ENCODE assay signal across 8 cellular contexts in the genomic region with DNA sequence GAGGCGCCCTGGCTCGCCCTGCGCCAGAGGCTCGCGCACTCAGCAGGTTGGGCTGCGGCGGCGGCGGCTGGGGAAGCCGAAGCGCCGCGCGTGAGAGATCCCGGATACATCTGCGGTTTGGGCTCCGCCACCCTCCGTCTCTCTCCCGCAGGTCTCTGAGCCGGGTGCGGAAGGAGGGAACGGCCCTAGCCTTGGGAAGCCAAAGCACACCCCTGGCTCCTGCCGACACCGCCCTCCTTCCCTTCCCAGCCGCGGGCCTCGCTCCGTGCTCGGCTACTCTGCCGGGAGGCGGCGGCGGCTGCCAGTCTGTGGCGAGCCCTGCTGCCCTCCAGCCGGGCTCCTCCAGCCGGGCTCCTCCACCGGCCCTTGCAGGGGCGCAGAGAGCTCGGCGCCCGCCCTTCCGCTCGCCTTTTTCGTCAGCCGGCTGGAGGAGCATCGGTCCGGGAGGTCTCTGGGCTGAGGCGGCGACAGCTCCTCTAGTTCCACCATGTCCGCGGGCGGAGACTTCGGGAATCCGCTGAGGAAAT. TPM values are rescaled to one million over a fixed set of nuclear protein-coding genes. Genes with fewer than 3 reads are reported as not detected.
DNase-seq lines count a peak whose midpoint lies in the region; ATAC-seq and TF ChIP-seq lines count a peak whose summit lies in the region.
"Not testable (repeated sequence)": the region's sequence is repeated elsewhere in the genome, so short reads cannot be mapped to it uniquely, and the experiment has no call there.

A gene (plus strand): TSS at position 38 of the 527 bp plus-strand sequence. CDS start 450 bp downstream, at position 488.

- H3K36me3 Mint-ChIP-seq in activated CD4-positive, alpha-beta T cell treated with anti-CD3 and anti-CD28 coated beads for 36 hours (ENCODE audit: low read depth) = not testable (repeated sequence)

- not testable (repeated sequence) for H3K27ac ChIP-seq in A673 (ENCODE audit: low read depth, low read length, poor library complexity, severe bottlenecking); cardiac muscle cell
- H3K27ac ChIP-seq in breast epithelium = peak within 1 kb of the TSS; percentile 59 to 70

- BruUV-seq in A673 (replicated peaks; lab: Mats Ljungman, UMichigan) = not testable (repeated sequence)

- intact Hi-C loops in A673 (cut with micrococcal nuclease; ENCODE audit: unreplicated experiment); activated CD4-positive, alpha-beta T cell treated with anti-CD3 and anti-CD28 coated beads for 36 hours (cut with DNase I, micrococcal nuclease); breast epithelium (cut with DNase I; ENCODE audit: low total_unique reads); sciatic nerve (cut with DNase I): not testable (repeated sequence)

- H3K27ac Mint-ChIP-seq in activated CD4-positive, alpha-beta T cell treated with anti-CD3 and anti-CD28 coated beads for 36 hours = not testable (repeated sequence)

- H3K4me3 Mint-ChIP-seq in activated CD4-positive, alpha-beta T cell treated with anti-CD3 and anti-CD28 coated beads for 36 hours = peak within 1 kb of the TSS; percentile 49

- not testable (repeated sequence) for TF ChIP-seq CTCF in A673 (conservative IDR thresholded peaks at IDR 0.05; ENCODE audit: low read depth, low read length); GM12865 (IDR thresholded peaks at IDR 0.05; ENCODE audit: insufficient read depth, low read depth, low read length, missing control alignments); breast epithelium (IDR thresholded peaks at IDR 0.05); cardiac muscle cell (IDR thresholded peaks at IDR 0.05; ENCODE audit: low read depth, low read length)

- H3K36me3 ChIP-seq in A673 (ENCODE audit: insufficient read depth, low read length, poor library complexity, severe bottlenecking); breast epithelium; cardiac muscle cell: not testable (repeated sequence)

- peak; percentile 39 for ATAC-seq in activated CD4-positive, alpha-beta T cell treated with anti-CD3 and anti-CD28 coated beads for 36 hours
- ATAC-seq in sciatic nerve = peak; percentile 50

- not testable (repeated sequence) for TF ChIP-seq POLR2A in breast epithelium (IDR thresholded peaks at IDR 0.05)

- peaks cover 73% of the 10 kb centered on the region for H3K27me3 ChIP-seq in A673 (replicated peaks; ENCODE audit: insufficient read depth, low read depth, low read length, poor library complexity)
- not testable (repeated sequence) for H3K27me3 ChIP-seq in breast epithelium
- H3K27me3 ChIP-seq in cardiac muscle cell = peaks cover 76% of the 10 kb centered on the region

- CTCF ChIA-PET in A673 (lab: Charles Lee); activated CD4-positive, alpha-beta T cell treated with anti-CD3 and anti-CD28 coated beads for 36 hours (lab: Charles Lee): not testable (repeated sequence)

- H3K4me3 ChIP-seq in A673 (ENCODE audit: low read depth, low read length, poor library complexity, severe bottlenecking) = peak within 1 kb of the TSS; percentile 21
- peak within 1 kb of the TSS; percentile 13; the same call in 1 of the 2 replicates for H3K4me3 ChIP-seq in GM12865 (ENCODE audit: low read depth, low read length)
- peak within 1 kb of the TSS; percentile 17 to 61 (median 44) for H3K4me3 ChIP-seq in breast epithelium
- peak within 1 kb of the TSS; percentile 41 for H3K4me3 ChIP-seq in cardiac muscle cell

- not testable (repeated sequence) for H3K4me1 ChIP-seq in A673 (ENCODE audit: insufficient read depth, low read length, poor library complexity, severe bottlenecking); breast epithelium; cardiac muscle cell (ENCODE audit: low read depth)

- POLR2A ChIA-PET in A673 (lab: Charles Lee; ENCODE audit: low non-redundant PET); activated CD4-positive, alpha-beta T cell treated with anti-CD3 and anti-CD28 coated beads for 36 hours (lab: Charles Lee): not testable (repeated sequence)

- peaks cover 27% of the 10 kb centered on the region for H3K27me3 Mint-ChIP-seq in activated CD4-positive, alpha-beta T cell treated with anti-CD3 and anti-CD28 coated beads for 36 hours

- not testable (repeated sequence) for H3K9me3 Mint-ChIP-seq in activated CD4-positive, alpha-beta T cell treated with anti-CD3 and anti-CD28 coated beads for 36 hours (ENCODE audit: low read depth)

- H3K9me3 ChIP-seq in A673 (ENCODE audit: low read depth, low read length, poor library complexity, severe bottlenecking); breast epithelium; cardiac muscle cell (ENCODE audit: low read depth): not testable (repeated sequence)

- not testable (repeated sequence) for H3K4me1 Mint-ChIP-seq in activated CD4-positive, alpha-beta T cell treated with anti-CD3 and anti-CD28 coated beads for 36 hours

- DNase-seq in A673 (ENCODE audit: low spot score) = peak; percentile 6
- DNase-seq in GM12865 (ENCODE audit: low read depth); sciatic nerve (ENCODE audit: low spot score): not testable (repeated sequence)
- DNase-seq in NCI-H1417 (lab: John Stamatoyannopoulos, UW) = peak; percentile 16 to 76 (median 62)
- peak; percentile 17 for DNase-seq in activated CD4-positive, alpha-beta T cell treated with anti-CD3 and anti-CD28 coated beads for 36 hours
- DNase-seq in breast epithelium (ENCODE audit: low spot score in 2 of 2) = peak in 1 of 2 donors; percentile 57
- peak; percentile 21 to 45 for DNase-seq in cardiac muscle cell (ENCODE audit: low read depth in 1 of 2, low spot score in 1 of 2)
- peak; percentile 10 to 19 for DNase-seq in lung microvascular endothelial cell (ENCODE audit: low read depth in 2 of 2)

RNA-seq across cellular contexts. Expression of the gene that starts here (rescaled TPM):
- not detected in 2 replicates for total RNA-seq in A673 (2021)
- total RNA-seq in activated CD4-positive, alpha-beta T cell treated with anti-CD3 and anti-CD28 coated beads for 36 hours = not detected
- 1 to 10 TPM in 2 of 3 donors, under 1 TPM in 1; 0.16 to 3.2 (median 1.6) TPM for total RNA-seq in breast epithelium
- 0.09 TPM in 1 of 2 replicates, not detected in the other for total RNA-seq in cardiac muscle cell
- 0.07 TPM in 1 of 2 replicates, not detected in the other for polyA plus RNA-seq in cardiac muscle cell
- total RNA-seq in lung microvascular endothelial cell = under 0.01 TPM in 2 replicates
- total RNA-seq in sciatic nerve = 0.13 TPM

Comparison
In these comparisons a context has a peak if more than half of its experiments do, and no peak if none do; other contexts are left out.
1. Peak in DNase-seq and H3K4me3 ChIP-seq in A673; RNA of the gene not detected or under 1 TPM.
2. Peak in DNase-seq and ATAC-seq in activated CD4-positive, alpha-beta T cell treated with anti-CD3 and anti-CD28 coated beads for 36 hours; RNA of the gene not detected or under 1 TPM.
3. Peak in DNase-seq and H3K4me3 ChIP-seq in cardiac muscle cell; RNA of the gene not detected or under 1 TPM.
4. Peak in DNase-seq in lung microvascular endothelial cell; RNA of the gene not detected or under 1 TPM.
5. Peak in ATAC-seq in sciatic nerve; RNA of the gene not detected or under 1 TPM.